Comparison of ENCODE assay signal across 8 cellular contexts in the genomic region with DNA sequence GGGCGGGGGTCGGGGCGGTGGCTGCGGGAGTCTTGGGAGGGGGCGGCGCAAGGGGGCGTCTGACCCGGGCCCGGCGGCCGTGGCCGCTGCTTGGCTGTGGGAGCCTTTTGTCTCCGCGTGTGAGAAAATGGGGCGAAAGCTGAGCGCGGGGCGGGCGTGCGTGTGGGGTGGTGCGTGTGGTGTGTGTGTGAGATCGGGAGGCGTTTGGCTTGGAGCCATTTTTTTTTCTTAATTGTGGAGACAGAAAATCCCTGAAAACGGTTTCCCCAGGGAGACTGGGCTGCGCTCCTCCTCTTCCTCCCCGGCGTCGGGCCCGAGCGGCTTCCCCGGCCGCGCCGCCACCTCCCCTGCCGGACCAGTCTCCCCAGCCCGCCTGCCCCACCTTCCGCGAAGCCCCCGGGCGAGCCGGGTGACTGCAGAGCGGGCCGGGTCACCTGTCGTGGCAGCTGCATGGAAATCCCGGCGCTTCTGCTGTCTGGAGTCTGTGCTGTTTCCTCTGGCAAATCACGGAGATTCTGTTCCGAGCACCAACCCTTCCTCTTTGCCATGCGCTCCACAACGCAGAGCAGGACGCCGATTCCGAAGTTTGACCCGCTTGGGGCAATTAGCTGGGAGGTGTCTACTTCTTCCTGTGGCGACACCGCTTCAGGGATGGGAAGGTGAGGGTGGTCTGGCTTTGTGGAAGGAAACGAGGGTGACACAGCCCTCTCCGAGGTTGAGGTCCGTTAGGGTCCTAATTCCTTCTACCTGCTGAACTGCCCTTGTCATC.
A peak's percentile ranks its signal among the peaks of the same experiment; 100 is the strongest.
DNase-seq lines count a peak whose midpoint lies in the region; ATAC-seq and TF ChIP-seq lines count a peak whose summit lies in the region.

No MANE protein-coding gene starts in this region.

- intact Hi-C loops in lower leg skin (cut with DNase I; ENCODE audit: low total_unique reads) = no loop called here

- no peak for TF ChIP-seq POLR2A in lower leg skin (IDR thresholded peaks at IDR 0.05)

- H3K4me3 ChIP-seq in lower leg skin (ENCODE audit: low read depth, poor library complexity, severe bottlenecking) = peak overlapping the region; percentile 55

- 2% methylated on average over 29 to 46 of the region's 59 CpGs for WGBS in lower leg skin, 2 donors

- peak; percentile 32 for ATAC-seq in HG03095 (IDR thresholded peaks at IDR 0.05; ENCODE audit: unreplicated experiment)

- DNase-seq in DMS 273 (lab: John Stamatoyannopoulos, UW; ENCODE audit: unreplicated experiment) = peak; percentile 92
- DNase-seq in DMS 273 treated with DMSO at 0.1 percent for 48 hours (lab: John Stamatoyannopoulos, UW) = no peak
- peak; percentile 55 to 84 for DNase-seq in NCI-H524 (lab: John Stamatoyannopoulos, UW)
- DNase-seq in activated CD4-positive, alpha-beta T cell treated with anti-CD3 and anti-CD28 coated beads, Interleukin-2, amount 50 U/mL, for 4 hours = peak; percentile 31 to 33
- peak; percentile 76 for DNase-seq in ecto neural progenitor cell (ENCODE audit: low spot score)
- peak; percentile 58 to 91 for DNase-seq in lower leg skin (ENCODE audit: low spot score in 2 of 2)
- DNase-seq in stimulated activated CD4-positive, alpha-beta T cell treated with anti-CD3 and anti-CD28 coated beads, Interleukin-4, amount 100 ng/mL, for 4 hours = peak; percentile 34 to 38

- TF ChIP-seq CTCF in lower leg skin (IDR thresholded peaks at IDR 0.05) = no peak
